Comparison of ENCODE assay signal across 26 cellular contexts in the genomic region with DNA sequence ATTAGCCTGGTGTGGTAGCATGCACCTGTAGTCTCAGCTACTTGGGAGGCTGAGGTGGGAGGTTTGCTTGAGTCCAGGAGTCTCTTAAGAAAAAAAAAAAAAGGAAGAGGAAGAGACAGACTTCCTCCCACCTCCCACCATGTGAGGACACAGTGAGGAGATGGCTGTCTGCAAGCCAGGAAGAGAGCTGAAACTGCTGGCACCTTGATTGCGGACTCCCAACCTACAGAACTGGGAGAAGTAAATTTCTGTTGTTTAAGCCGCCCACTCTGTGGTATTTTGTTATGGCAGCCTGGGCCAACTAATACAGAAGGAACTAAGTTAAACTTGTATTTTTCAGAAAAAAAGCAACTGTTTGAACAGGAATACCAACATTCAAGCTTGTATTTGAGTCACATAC. TPM values are rescaled to one million over a fixed set of nuclear protein-coding genes. Genes with fewer than 3 reads are reported as not detected.
DNase-seq lines count a peak whose midpoint lies in the region; ATAC-seq and TF ChIP-seq lines count a peak whose summit lies in the region.
"Had no signal": no experiment of that assay in that cellular context is flagged by ENCODE, and none has a peak within 500 bp of the region (broad histone marks: within the 10 kb centered on the region; RNA-seq: fewer than 3 reads in every experiment).

No MANE protein-coding gene starts in this region.

- no peaks in the 10 kb centered on the region for H3K36me3 ChIP-seq in upper lobe of right lung
- H3K36me3 ChIP-seq: HAP-1, Peyer's patch had no signal

- no peak overlapping the region for H3K4me3 Mint-ChIP-seq in activated CD8-positive, alpha-beta T cell treated with anti-CD3 and anti-CD28 coated beads, Interleukin-2, amount 10 ng/mL, durations not matched to agents 7 days and 5 days
- H3K4me3 Mint-ChIP-seq in activated CD8-positive, alpha-beta T cell treated with anti-CD3 and anti-CD28 coated beads for 36 hours: no peak overlapping the region
- H3K4me3 Mint-ChIP-seq: CD4-positive, alpha-beta T cell had no signal

- H3K27ac ChIP-seq in VCaP: peak overlapping the region; percentile 1; the same call in 1 of the 2 replicates
- no peak overlapping the region for H3K27ac ChIP-seq in upper lobe of right lung
- H3K27ac ChIP-seq: Peyer's patch, SK-N-MC had no signal

- no peaks in the 10 kb centered on the region for H3K27me3 Mint-ChIP-seq in activated CD8-positive, alpha-beta T cell treated with anti-CD3 and anti-CD28 coated beads, Interleukin-2, amount 10 ng/mL, durations not matched to agents 7 days and 5 days (ENCODE audit: low read depth)
- H3K27me3 Mint-ChIP-seq in activated CD8-positive, alpha-beta T cell treated with anti-CD3 and anti-CD28 coated beads for 36 hours: no peaks in the 10 kb centered on the region
- H3K27me3 Mint-ChIP-seq: CD4-positive, alpha-beta T cell had no signal

- no peaks in the 10 kb centered on the region for H3K27me3 ChIP-seq in upper lobe of right lung
- H3K27me3 ChIP-seq: Peyer's patch had no signal

- H3K9me3 Mint-ChIP-seq in activated CD8-positive, alpha-beta T cell treated with anti-CD3 and anti-CD28 coated beads, Interleukin-2, amount 10 ng/mL, durations not matched to agents 7 days and 5 days (ENCODE audit: insufficient read depth): peaks cover 5% of the 10 kb centered on the region
- no peaks in the 10 kb centered on the region for H3K9me3 Mint-ChIP-seq in activated CD8-positive, alpha-beta T cell treated with anti-CD3 and anti-CD28 coated beads for 36 hours
- H3K9me3 Mint-ChIP-seq: CD4-positive, alpha-beta T cell had no signal

- peak overlapping the region; percentile 39 for H3K27ac Mint-ChIP-seq in activated CD8-positive, alpha-beta T cell treated with anti-CD3 and anti-CD28 coated beads, Interleukin-2, amount 10 ng/mL, durations not matched to agents 7 days and 5 days
- H3K27ac Mint-ChIP-seq in activated CD8-positive, alpha-beta T cell treated with anti-CD3 and anti-CD28 coated beads for 36 hours: no peak overlapping the region
- H3K27ac Mint-ChIP-seq: CD4-positive, alpha-beta T cell had no signal

- CTCF ChIA-PET in activated CD8-positive, alpha-beta T cell treated with anti-CD3 and anti-CD28 coated beads, Interleukin-2, amount 10 ng/mL, durations not matched to agents 7 days and 5 days (lab: Charles Lee): interaction anchor here (1.9 to 2.7 kb wide), 2 partner anchors 9 to 31 kb away, joined by 5 to 7 read pairs; no protein-coding TSS in a partner anchor
- CTCF ChIA-PET in activated CD8-positive, alpha-beta T cell treated with anti-CD3 and anti-CD28 coated beads for 36 hours (lab: Charles Lee): interaction anchor here (1.0 kb wide), 1 partner anchor 37 kb away, joined by 3 read pairs; no protein-coding TSS in a partner anchor

- no peak for TF ChIP-seq CTCF in activated CD8-positive, alpha-beta T cell treated with anti-CD3 and anti-CD28 coated beads for 36 hours (IDR thresholded peaks at IDR 0.05)
- TF ChIP-seq CTCF in VCaP (conservative IDR thresholded peaks at IDR 0.05) (no peak), upper lobe of right lung (IDR thresholded peaks at IDR 0.05) (no peak)

- no peak for DNase-seq in activated CD8-positive, alpha-beta T cell treated with anti-CD3 and anti-CD28 coated beads, Interleukin-2, amount 10 ng/mL, durations not matched to agents 7 days and 5 days
- no peak for DNase-seq in activated CD8-positive, alpha-beta T cell treated with anti-CD3 and anti-CD28 coated beads for 36 hours
- peak; percentile 20 for DNase-seq in MV-4-11 (lab: John Stamatoyannopoulos, UW)
- DNase-seq in upper lobe of right lung: no peak
- DNase-seq in nucleus accumbens (lab: John Stamatoyannopoulos, UW): no peak
- DNase-seq in ecto neural progenitor cell (ENCODE audit: low spot score): no peak
- DNase-seq in NK-92 treated with Interleukin-12 subunit alpha and Interleukin-12 subunit beta, amount 100 ng/mL, for 24 hours (lab: John Stamatoyannopoulos, UW): no peak
- DNase-seq: CD4-positive, alpha-beta T cell; COR-L47; GOT3; KBM-7; NCI-H1092 treated with DMSO at 0.1 percent for 48 hours; NCI-H1436; NCI-H187; NCI-H2081 treated with DMSO at 0.1 percent for 48 hours; NCI-H2171; NCI-H226; NCI-H510A; NCI-H69; Peyer's patch; SHP77 treated with DMSO at 0.1 percent for 48 hours had no signal

- H3K4me1 Mint-ChIP-seq in activated CD8-positive, alpha-beta T cell treated with anti-CD3 and anti-CD28 coated beads, Interleukin-2, amount 10 ng/mL, durations not matched to agents 7 days and 5 days (ENCODE audit: low read depth): peaks cover 23% of the 10 kb centered on the region
- H3K4me1 Mint-ChIP-seq in activated CD8-positive, alpha-beta T cell treated with anti-CD3 and anti-CD28 coated beads for 36 hours (ENCODE audit: low read depth): peaks cover 13% of the 10 kb centered on the region

- no peaks in the 10 kb centered on the region for H3K9me3 ChIP-seq in upper lobe of right lung
- H3K9me3 ChIP-seq: HAP-1, Peyer's patch had no signal

- intact Hi-C loops in activated CD8-positive, alpha-beta T cell treated with anti-CD3 and anti-CD28 coated beads for 36 hours (cut with micrococcal nuclease): no loop called here
- intact Hi-C loops in upper lobe of right lung (cut with DNase I): no loop called here

- peaks cover 26% of the 10 kb centered on the region for H3K36me3 Mint-ChIP-seq in activated CD8-positive, alpha-beta T cell treated with anti-CD3 and anti-CD28 coated beads, Interleukin-2, amount 10 ng/mL, durations not matched to agents 7 days and 5 days (ENCODE audit: low read depth)
- peaks cover 4% of the 10 kb centered on the region for H3K36me3 Mint-ChIP-seq in activated CD8-positive, alpha-beta T cell treated with anti-CD3 and anti-CD28 coated beads for 36 hours (ENCODE audit: low read depth)

- H3K4me1 ChIP-seq in upper lobe of right lung: no peaks in the 10 kb centered on the region
- H3K4me1 ChIP-seq: HAP-1, Peyer's patch had no signal

- POLR2A ChIA-PET in activated CD8-positive, alpha-beta T cell treated with anti-CD3 and anti-CD28 coated beads, Interleukin-2, amount 10 ng/mL, durations not matched to agents 7 days and 5 days (lab: Charles Lee): no interaction called here
- POLR2A ChIA-PET in activated CD8-positive, alpha-beta T cell treated with anti-CD3 and anti-CD28 coated beads for 36 hours (lab: Charles Lee): no interaction called here

- ATAC-seq in activated CD8-positive, alpha-beta T cell treated with anti-CD3 and anti-CD28 coated beads, Interleukin-2, amount 10 ng/mL, durations not matched to agents 7 days and 5 days: no peak
- ATAC-seq in activated CD8-positive, alpha-beta T cell treated with anti-CD3 and anti-CD28 coated beads for 36 hours: no peak
- peak; percentile 25 for ATAC-seq in upper lobe of right lung
- ATAC-seq: GM12878 had no signal

- H3K4me3 ChIP-seq in upper lobe of right lung: no peak overlapping the region
- H3K4me3 ChIP-seq: GM12878, HAP-1, Peyer's patch, SK-N-MC had no signal

RNA-seq across cellular contexts. Expression of a gene that starts 21.7 kb away (rescaled TPM):
- total RNA-seq in activated CD8-positive, alpha-beta T cell treated with anti-CD3 and anti-CD28 coated beads, Interleukin-2, amount 10 ng/mL, durations not matched to agents 7 days and 5 days: 10 to 100 TPM; 30.3 to 30.9 TPM
- total RNA-seq in activated CD8-positive, alpha-beta T cell treated with anti-CD3 and anti-CD28 coated beads for 36 hours: 10 to 100 TPM; 14.3 to 15.2 TPM
- total RNA-seq in upper lobe of right lung: 19.0 TPM

RNA-seq across cellular contexts. Expression of a gene that starts 43.5 kb away (rescaled TPM):
- total RNA-seq in activated CD8-positive, alpha-beta T cell treated with anti-CD3 and anti-CD28 coated beads, Interleukin-2, amount 10 ng/mL, durations not matched to agents 7 days and 5 days: 10 to 100 TPM; 29.6 to 32.3 TPM
- total RNA-seq in activated CD8-positive, alpha-beta T cell treated with anti-CD3 and anti-CD28 coated beads for 36 hours: 10 to 100 TPM; 13.5 to 14.8 TPM
- 4.1 TPM for total RNA-seq in upper lobe of right lung
- total RNA-seq: OCI-LY7 had no signal
